Comparison of ENCODE assay signal across 11 cellular contexts in genomic region chr11:128021304-128022006, GRCh38.
A peak's percentile ranks its signal among the peaks of the same experiment; 100 is the strongest.
DNase-seq lines count a peak whose midpoint lies in the region; ATAC-seq and TF ChIP-seq lines count a peak whose summit lies in the region.
"Had no signal": no experiment of that assay in that cellular context is flagged by ENCODE, and none has a peak within 500 bp of the region (broad histone marks: within the 10 kb centered on the region; RNA-seq: fewer than 3 reads in every experiment).

No MANE protein-coding gene starts in this region.

- H3K4me3 Mint-ChIP-seq in neural crest cell: no peak overlapping the region
- H3K4me3 Mint-ChIP-seq: activated T-helper 1 cell treated with anti-CD3 and anti-CD28 coated beads, Interleukin-12 subunit alpha, Interleukin-12 subunit beta, Interleukin-2, Interleukin-4 antibody, amounts not matched to agents 30 ng/mL and 10 ng/mL and 1 ng/mL, durations not matched to agents 14 hours and 24 hours and 36 hours had no signal

- H3K27ac Mint-ChIP-seq in neural crest cell (ENCODE audit: unreplicated experiment): no peak overlapping the region
- H3K27ac Mint-ChIP-seq: activated T-helper 1 cell treated with anti-CD3 and anti-CD28 coated beads, Interleukin-12 subunit alpha, Interleukin-12 subunit beta, Interleukin-2, Interleukin-4 antibody, amounts not matched to agents 30 ng/mL and 10 ng/mL and 1 ng/mL, durations not matched to agents 14 hours and 24 hours and 36 hours had no signal

- H3K36me3 Mint-ChIP-seq in neural crest cell (ENCODE audit: low read depth): no peaks in the 10 kb centered on the region

- no peak overlapping the region for H3K4me3 ChIP-seq in astrocyte of the spinal cord (ENCODE audit: low read depth, low read length)
- H3K4me3 ChIP-seq: right atrium auricular region had no signal

- in situ Hi-C loops in astrocyte of the spinal cord (cut with HindIII; ENCODE audit: low sequenced_read_pairs): no loop called here

- H3K9me3 Mint-ChIP-seq in neural crest cell: no peaks in the 10 kb centered on the region
- H3K9me3 Mint-ChIP-seq: activated T-helper 1 cell treated with anti-CD3 and anti-CD28 coated beads, Interleukin-12 subunit alpha, Interleukin-12 subunit beta, Interleukin-2, Interleukin-4 antibody, amounts not matched to agents 30 ng/mL and 10 ng/mL and 1 ng/mL, durations not matched to agents 14 hours and 24 hours and 36 hours had no signal

- H3K4me1 Mint-ChIP-seq in neural crest cell: peaks cover 4% of the 10 kb centered on the region

- no peaks in the 10 kb centered on the region for H3K27me3 Mint-ChIP-seq in neural crest cell (ENCODE audit: low read depth)

- peak; percentile 6 for DNase-seq in NCI-H345 (lab: John Stamatoyannopoulos, UW)
- DNase-seq in NCI-H345 treated with DMSO at 0.1 percent for 48 hours (lab: John Stamatoyannopoulos, UW; ENCODE audit: unreplicated experiment): no peak
- no peak for DNase-seq in astrocyte of the spinal cord (ENCODE audit: low read depth, low spot score)
- no peak for DNase-seq in neural crest cell (ENCODE audit: low read depth, low spot score)
- no peak for DNase-seq in SW480 (ENCODE audit: low spot score)

- TF ChIP-seq CTCF in astrocyte of the spinal cord (IDR thresholded peaks at IDR 0.05; ENCODE audit: low read depth, low read length): peak; percentile 44
- peak; percentile 64 for TF ChIP-seq CTCF in neural crest cell (conservative IDR thresholded peaks at IDR 0.05)

- peak; percentile 12 for ATAC-seq in HG03442 (IDR thresholded peaks at IDR 0.05; ENCODE audit: unreplicated experiment)
- ATAC-seq in HG03280 (IDR thresholded peaks at IDR 0.05; ENCODE audit: unreplicated experiment): no peak
- ATAC-seq in GM21515 (IDR thresholded peaks at IDR 0.05; ENCODE audit: unreplicated experiment): no peak
- ATAC-seq: Right ventricle myocardium inferior had no signal
